ENCODE assay signal across 33 cellular contexts in the genomic region with DNA sequence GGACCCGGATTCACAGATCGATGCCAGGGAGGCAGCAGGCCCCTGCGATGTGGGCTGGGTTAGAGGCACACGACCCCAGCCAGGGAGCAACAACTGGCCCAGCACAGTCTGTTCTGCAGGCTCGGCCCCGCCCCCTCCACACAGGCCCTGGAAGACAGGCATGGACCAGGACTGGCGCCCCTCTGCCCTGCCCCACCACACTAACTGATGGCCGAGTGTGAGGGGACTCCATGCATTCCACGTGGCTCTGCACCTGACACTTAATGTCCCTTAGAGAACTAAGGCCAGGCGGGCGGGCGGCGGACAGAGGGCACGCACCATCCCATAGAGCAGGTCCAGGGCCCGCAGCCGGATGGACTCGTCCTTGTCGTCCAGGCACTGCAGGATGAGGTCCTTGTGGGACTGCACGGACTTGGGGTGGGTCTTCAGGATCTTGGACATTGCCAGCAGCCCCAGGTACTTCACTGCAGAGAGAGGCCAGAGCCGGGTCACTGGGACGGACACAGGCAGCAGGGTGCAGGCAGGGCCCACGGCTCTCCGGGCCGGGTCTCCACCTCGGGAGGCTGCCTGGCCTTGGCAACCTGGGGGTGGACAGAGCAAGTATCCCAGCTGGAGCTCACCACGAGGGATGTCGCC.
"Had no signal": no experiment of that assay in that cellular context is flagged by ENCODE, and none has a peak within 500 bp of the region (broad histone marks: within the 10 kb centered on the region; RNA-seq: fewer than 3 reads in every experiment).

No MANE protein-coding gene starts in this region.

- H3K27me3 ChIP-seq: adrenal gland, body of pancreas, brain microvascular endothelial cell, breast epithelium had no signal

- FAIRE-seq: astrocyte, TTC549 had no signal

- H3K4me3 ChIP-seq: adrenal gland, body of pancreas, breast epithelium had no signal

- H3K9me3 ChIP-seq: adrenal gland, body of pancreas, breast epithelium had no signal

- H3K4me1 ChIP-seq: breast epithelium had no signal

- H3K27ac ChIP-seq: adrenal gland, body of pancreas, brain microvascular endothelial cell, breast epithelium, VCaP had no signal

- DNase-seq: activated B cell treated with CpG ODN at 0.5 μM for 24 hours; activated CD4-positive, alpha-beta memory T cell treated with anti-CD3 and anti-CD28 coated beads for 36 hours; activated CD4-positive, alpha-beta T cell treated with anti-CD3 and anti-CD28 coated beads for 4 hours; activated CD4-positive, alpha-beta T cell treated with anti-CD3 and anti-CD28 coated beads, Interleukin-2, amount 10 ng/mL, durations not matched to agents 24 days and 14 days; activated CD4-positive, alpha-beta T cell treated with anti-CD3 and anti-CD28 coated beads, Interleukin-2, amount 50 U/mL, for 1 hour; activated CD4-positive, alpha-beta T cell treated with anti-CD3 and anti-CD28 coated beads, Interleukin-2, amount 50 U/mL, for 4 hours; activated CD4-positive, CD25-positive, alpha-beta regulatory T cell treated with anti-CD3 and anti-CD28 coated beads, Interleukin-2, amount 50 U/mL, for 72 hours; activated CD8-positive, alpha-beta memory T cell treated with anti-CD3 and anti-CD28 coated beads, Interleukin-2, amount 50 U/mL, for 4 hours; activated CD8-positive, alpha-beta T cell treated with anti-CD3 and anti-CD28 coated beads for 36 hours; activated effector memory CD4-positive, alpha-beta T cell treated with anti-CD3 and anti-CD28 coated beads, Interleukin-2, amount 50 U/mL, for 16 hours; activated gamma-delta T cell treated with Interleukin-2 at 50 U/mL for 16 hours; activated naive CD4-positive, alpha-beta T cell; activated naive CD4-positive, alpha-beta T cell treated with anti-CD3 and anti-CD28 coated beads for 36 hours; activated naive CD4-positive, alpha-beta T cell treated with anti-CD3 and anti-CD28 coated beads, Interleukin-2, amount 50 U/mL, for 16 hours; activated naive CD8-positive, alpha-beta T cell treated with anti-CD3 and anti-CD28 coated beads for 36 hours; activated T-cell treated with anti-CD3 and anti-CD28 coated beads for 4 hours; activated T-cell treated with anti-CD3 and anti-CD28 coated beads, Interleukin-2, amount 50 U/mL, for 1 hour; activated T-cell treated with anti-CD3 and anti-CD28 coated beads, Interleukin-2, amount 50 U/mL, for 4 hours; activated T-cell treated with anti-CD3 and anti-CD28 coated beads, Interleukin-2, amount 50 U/mL, for 72 hours; amniotic stem cell; body of pancreas; brain microvascular endothelial cell; central memory CD4-positive, alpha-beta T cell; T-helper 1 cell; T-helper 2 cell; T-helper 9 cell had no signal

- ATAC-seq: activated CD8-positive, alpha-beta T cell treated with anti-CD3 and anti-CD28 coated beads for 36 hours; activated naive CD4-positive, alpha-beta T cell treated with anti-CD3 and anti-CD28 coated beads, Interleukin-2, amount 50 U/mL, for 72 hours; activated T-cell treated with anti-CD3 and anti-CD28 coated beads, Interleukin-2, amount 50 U/mL, for 4 hours; activated T-cell treated with anti-CD3 and anti-CD28 coated beads, Interleukin-2, amount 50 U/mL, for 72 hours; activated T-helper 17 cell treated with anti-CD3 and anti-CD28 coated beads, Interleukin-2, amount 50 U/mL, for 72 hours; body of pancreas had no signal
